ENCODE assay signal across 25 cellular contexts in the genomic region with DNA sequence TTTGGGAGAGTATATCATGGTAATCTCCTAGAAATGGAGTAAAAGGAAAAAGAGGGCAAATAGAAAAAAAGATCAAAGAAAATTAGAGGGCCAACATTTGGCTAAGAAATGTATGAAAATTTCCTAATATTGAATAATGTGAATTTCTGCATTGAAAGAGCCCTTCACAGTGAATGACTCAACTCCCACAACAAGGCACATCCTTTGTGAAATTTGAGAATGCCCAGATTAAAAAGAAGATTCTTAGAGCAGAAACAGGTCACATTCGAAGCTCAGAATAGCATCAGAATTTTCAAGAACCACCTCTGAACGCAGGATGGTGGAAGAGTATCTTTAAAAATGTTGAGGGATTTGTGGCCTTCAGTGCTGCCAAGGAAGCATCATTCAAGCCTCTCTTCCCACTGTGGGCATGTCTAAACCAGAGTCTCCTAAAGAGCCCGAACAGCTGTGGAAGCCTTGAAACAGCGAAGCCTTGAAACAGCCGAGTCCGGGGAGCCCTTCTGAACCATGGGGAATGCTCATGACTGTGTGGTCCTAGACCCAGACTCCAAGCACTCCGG. TPM values are rescaled to one million over a fixed set of nuclear protein-coding genes. Genes with fewer than 3 reads are reported as not detected.
DNase-seq lines count a peak whose midpoint lies in the region; ATAC-seq and TF ChIP-seq lines count a peak whose summit lies in the region.
"Had no signal": no experiment of that assay in that cellular context is flagged by ENCODE, and none has a peak within 500 bp of the region (broad histone marks: within the 10 kb centered on the region; RNA-seq: fewer than 3 reads in every experiment).

No MANE protein-coding gene starts in this region.

- H3K9me3 ChIP-seq in naive thymus-derived CD4-positive, alpha-beta T cell (ENCODE audit: control insufficient read depth in 2 of 3, low read length in 3 of 3): peaks cover 0 to 4% (median 0%) of the 10 kb centered on the region in 3 experiments
- H3K9me3 ChIP-seq: BE2C, left lung, psoas muscle had no signal

- H3K27ac ChIP-seq in naive thymus-derived CD4-positive, alpha-beta T cell (ENCODE audit: low read depth, low read length): no peak overlapping the region
- H3K27ac ChIP-seq: left lung, psoas muscle, tibial nerve, WERI-Rb-1 had no signal

- H3K4me1 ChIP-seq in naive thymus-derived CD4-positive, alpha-beta T cell (ENCODE audit: control insufficient read depth in 2 of 2, insufficient read depth in 2 of 2, low read length in 2 of 2): no peaks in the 10 kb centered on the region
- H3K4me1 ChIP-seq: BE2C, left lung, tibial nerve had no signal

- DNase-seq in Calu3 (no peak), fibroblast of gingiva (ENCODE audit: low read depth) (peak; percentile 9), nephron progenitor cell (no peak), cerebellar cortex (ENCODE audit: low spot score) (no peak)
- no peak for DNase-seq in naive thymus-derived CD4-positive, alpha-beta T cell
- DNase-seq: activated CD4-positive, alpha-beta T cell treated with anti-CD3 and anti-CD28 coated beads, Interleukin-2, amount 10 ng/mL, durations not matched to agents 7 days and 5 days; activated effector memory CD4-positive, alpha-beta T cell treated with anti-CD3 and anti-CD28 coated beads, Interleukin-2, amount 50 U/mL, for 16 hours; activated naive CD8-positive, alpha-beta T cell treated with anti-CD3 and anti-CD28 coated beads for 36 hours; activated T-cell treated with anti-CD3 and anti-CD28 coated beads, Interleukin-2, amount 50 U/mL, for 1 hour; BE2C; CD8-positive, alpha-beta T cell; head of caudate nucleus; islet precursor cell; left lung; mesendoderm; NCI-H1048; NCI-H1694; psoas muscle; stimulated activated CD4-positive, alpha-beta T cell treated with anti-CD3 and anti-CD28 coated beads, Interleukin-4, amount 100 ng/mL, for 4 hours; WERI-Rb-1 had no signal

- CTCF ChIA-PET in Calu3 (lab: Charles Lee): no interaction called here
- CTCF ChIA-PET in naive thymus-derived CD4-positive, alpha-beta T cell (lab: Charles Lee): no interaction called here

- H3K4me3 ChIP-seq in naive thymus-derived CD4-positive, alpha-beta T cell (ENCODE audit: low read length): no peak overlapping the region
- H3K4me3 ChIP-seq: left lung, psoas muscle, tibial nerve had no signal

- H3K9me3 Mint-ChIP-seq in Calu3 (ENCODE audit: low read depth, unreplicated experiment): no peaks in the 10 kb centered on the region
- peaks cover 4% of the 10 kb centered on the region for H3K9me3 Mint-ChIP-seq in nephron progenitor cell
- peaks cover 0 to 18% (median 5%) of the 10 kb centered on the region in 11 donors for H3K9me3 Mint-ChIP-seq in naive thymus-derived CD4-positive, alpha-beta T cell

- POLR2A ChIA-PET in naive thymus-derived CD4-positive, alpha-beta T cell (lab: Charles Lee): no interaction called here

- H3K27me3 ChIP-seq in naive thymus-derived CD4-positive, alpha-beta T cell (ENCODE audit: control insufficient read depth in 2 of 2, insufficient read depth in 2 of 2, low read length in 2 of 2): no peaks in the 10 kb centered on the region
- H3K27me3 ChIP-seq: BE2C, left lung, tibial nerve had no signal

- H3K27ac Mint-ChIP-seq in Calu3 (ENCODE audit: unreplicated experiment) (peak overlapping the region; percentile 30), nephron progenitor cell (peak overlapping the region; percentile 1)
- H3K27ac Mint-ChIP-seq in naive thymus-derived CD4-positive, alpha-beta T cell: no peak overlapping the region
- H3K27ac Mint-ChIP-seq: activated CD4-positive, alpha-beta T cell treated with anti-CD3 and anti-CD28 coated beads, Interleukin-2, amount 10 ng/mL, durations not matched to agents 7 days and 5 days; activated naive CD8-positive, alpha-beta T cell treated with anti-CD3 and anti-CD28 coated beads for 36 hours; CD8-positive, alpha-beta T cell had no signal

- H3K36me3 ChIP-seq in naive thymus-derived CD4-positive, alpha-beta T cell (ENCODE audit: control insufficient read depth in 2 of 3, insufficient read depth in 3 of 3, low read length in 3 of 3): peaks cover 0 to 5% (median 0%) of the 10 kb centered on the region in 3 experiments
- H3K36me3 ChIP-seq: left lung, WERI-Rb-1 had no signal

- no peaks in the 10 kb centered on the region for H3K4me1 Mint-ChIP-seq in Calu3 (ENCODE audit: low read depth, unreplicated experiment)
- H3K4me1 Mint-ChIP-seq in nephron progenitor cell: peaks cover 20% of the 10 kb centered on the region
- peaks cover 0 to 8% (median 3%) of the 10 kb centered on the region in 7 donors for H3K4me1 Mint-ChIP-seq in naive thymus-derived CD4-positive, alpha-beta T cell
- H3K4me1 Mint-ChIP-seq: activated naive CD8-positive, alpha-beta T cell treated with anti-CD3 and anti-CD28 coated beads for 36 hours had no signal

- H3K36me3 Mint-ChIP-seq in Calu3 (ENCODE audit: insufficient read depth, unreplicated experiment) (no peaks in the 10 kb centered on the region), nephron progenitor cell (ENCODE audit: low read depth) (peaks cover 40% of the 10 kb centered on the region)
- H3K36me3 Mint-ChIP-seq in naive thymus-derived CD4-positive, alpha-beta T cell: peaks cover 10 to 49% (median 25%) of the 10 kb centered on the region in 5 donors

- H3K27me3 Mint-ChIP-seq in Calu3 (ENCODE audit: unreplicated experiment) (no peaks in the 10 kb centered on the region), nephron progenitor cell (ENCODE audit: low read depth, poor library complexity) (no peaks in the 10 kb centered on the region)
- no peaks in the 10 kb centered on the region for H3K27me3 Mint-ChIP-seq in naive thymus-derived CD4-positive, alpha-beta T cell
- H3K27me3 Mint-ChIP-seq: activated CD4-positive, alpha-beta T cell treated with anti-CD3 and anti-CD28 coated beads, Interleukin-2, amount 10 ng/mL, durations not matched to agents 7 days and 5 days; activated naive CD8-positive, alpha-beta T cell treated with anti-CD3 and anti-CD28 coated beads for 36 hours had no signal

- intact Hi-C loops in Calu3 (cut with micrococcal nuclease; ENCODE audit: unreplicated experiment): no loop called here
- intact Hi-C loops in naive thymus-derived CD4-positive, alpha-beta T cell (cut with micrococcal nuclease): no loop called here

- no TSS peak for BruUV-seq in Calu3 (replicated peaks; lab: Mats Ljungman, UMichigan)

- peak; percentile 84 for ATAC-seq in SK-N-SH treated with all-trans-retinoic acid at 6 μM for 48 hours
- no peak for ATAC-seq in HG02981 (IDR thresholded peaks at IDR 0.05; ENCODE audit: unreplicated experiment)
- no peak for ATAC-seq in GM21515 (IDR thresholded peaks at IDR 0.05; ENCODE audit: unreplicated experiment)
- no peak for ATAC-seq in naive thymus-derived CD4-positive, alpha-beta T cell
- ATAC-seq: CD8-positive, alpha-beta T cell; left lung; sciatic nerve had no signal

- H3K4me3 Mint-ChIP-seq in Calu3 (ENCODE audit: low read depth, unreplicated experiment) (no peak overlapping the region), nephron progenitor cell (no peak overlapping the region)
- H3K4me3 Mint-ChIP-seq in naive thymus-derived CD4-positive, alpha-beta T cell: no peak overlapping the region
- H3K4me3 Mint-ChIP-seq: activated CD4-positive, alpha-beta T cell treated with anti-CD3 and anti-CD28 coated beads, Interleukin-2, amount 10 ng/mL, durations not matched to agents 7 days and 5 days; activated naive CD8-positive, alpha-beta T cell treated with anti-CD3 and anti-CD28 coated beads for 36 hours; CD8-positive, alpha-beta T cell had no signal

- TF ChIP-seq CTCF in Calu3 (IDR thresholded peaks at IDR 0.05; ENCODE audit: unreplicated experiment) (no peak), nephron progenitor cell (IDR thresholded peaks at IDR 0.05) (no peak)

TF ChIP-seq in SK-N-SH treated with all-trans-retinoic acid at 6 μM for 48 hours, 23 proteins besides CTCF, POLR2A, EP300 and RAD21:
- TF ChIP-seq ZNF8 (CRISPR knock-in tag; IDR thresholded peaks at IDR 0.05) (no peak), OSR1 (CRISPR knock-in tag; IDR thresholded peaks at IDR 0.05) (no peak), BACH2 (CRISPR knock-in tag; IDR thresholded peaks at IDR 0.05; ENCODE audit: borderline replicate concordance) (no peak), RARB (CRISPR knock-in tag; IDR thresholded peaks at IDR 0.05) (no peak), TCF4 (CRISPR knock-in tag; IDR thresholded peaks at IDR 0.05; ENCODE audit: borderline replicate concordance) (no peak)

RNA-seq across cellular contexts. Expression of a gene that starts 43.6 kb away (rescaled TPM):
- total RNA-seq in Calu3 (2022): 36.5 and 43.8 TPM in 2 replicates
- total RNA-seq in naive thymus-derived CD4-positive, alpha-beta T cell: 10 to 100 TPM; 41.8 to 62.5 (median 53.3) TPM
- 10 to 100 TPM; 34.0 to 44.0 TPM for polyA plus RNA-seq in naive thymus-derived CD4-positive, alpha-beta T cell

Comparison
In these comparisons a context has a peak if more than half of its experiments do, and no peak if none do; other contexts are left out.
1. H3K27ac Mint-ChIP-seq: peak in Calu3 (single experiment) and nephron progenitor cell (single experiment); none in naive thymus-derived CD4-positive, alpha-beta T cell (0 of 9).